ENCODE assay signal across 15 cellular contexts in the genomic region with DNA sequence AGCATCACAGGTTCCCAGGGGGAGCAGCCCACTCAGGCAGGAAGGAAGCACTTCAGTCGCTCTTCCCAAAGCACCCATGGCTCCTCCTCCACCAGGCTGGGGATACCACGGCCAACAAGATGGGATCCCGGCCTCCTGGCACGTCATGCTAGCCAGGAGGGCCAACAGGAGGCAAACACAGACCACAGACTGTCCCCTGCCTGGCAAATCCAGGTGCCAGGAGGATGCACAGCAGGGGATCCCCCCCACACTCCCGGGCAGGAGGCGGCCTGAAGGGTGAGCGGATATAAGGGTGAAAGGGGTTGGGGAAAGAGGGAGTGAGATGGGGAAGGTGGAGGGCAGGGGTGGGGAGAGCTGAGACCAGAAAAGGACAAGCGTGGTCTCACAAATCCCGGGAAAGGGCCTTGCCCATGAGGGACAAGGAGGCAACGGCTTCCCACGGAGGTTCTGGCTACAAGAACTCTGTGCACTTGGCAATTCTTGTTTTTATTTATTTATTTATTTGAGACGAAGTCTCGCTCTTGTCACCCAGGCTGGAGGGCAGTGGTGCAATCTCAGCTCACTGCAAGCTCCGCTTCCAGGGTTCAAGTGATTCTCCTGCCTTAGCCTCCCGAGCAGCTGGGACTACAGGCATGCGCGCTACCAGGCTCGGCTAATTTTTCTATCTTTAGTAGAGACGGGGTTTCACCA. TPM values are rescaled to one million over a fixed set of nuclear protein-coding genes. Genes with fewer than 3 reads are reported as not detected.
DNase-seq lines count a peak whose midpoint lies in the region; ATAC-seq, FAIRE-seq and TF ChIP-seq lines count a peak whose summit lies in the region.
"Had no signal": no experiment of that assay in that cellular context is flagged by ENCODE, and none has a peak within 500 bp of the region (broad histone marks: within the 10 kb centered on the region; RNA-seq: fewer than 3 reads in every experiment).

No MANE protein-coding gene starts in this region.

- peaks cover 100% of the 10 kb centered on the region for H3K79me2 ChIP-seq in endothelial cell of umbilical vein (ENCODE audit: control insufficient read depth, insufficient read depth, low read length)

- no peaks in the 10 kb centered on the region for H3K9me3 Mint-ChIP-seq in nephron
- H3K9me3 Mint-ChIP-seq: activated naive CD8-positive, alpha-beta T cell treated with anti-CD3 and anti-CD28 coated beads, Interleukin-2, amount 10 ng/mL, durations not matched to agents 7 days and 5 days had no signal

- H3K36me3 ChIP-seq in endothelial cell of umbilical vein (ENCODE audit: control insufficient read depth in 2 of 2, extremely low read depth in 1 of 2, insufficient read depth in 2 of 2, low read length in 2 of 2) (peaks cover 3 to 25% of the 10 kb centered on the region in 2 experiments), aorta (ENCODE audit: control insufficient read depth in 1 of 2, insufficient read depth in 2 of 2, low read length in 1 of 2) (no peaks in the 10 kb centered on the region)

- peaks cover 59% of the 10 kb centered on the region for H3K4me1 Mint-ChIP-seq in nephron

- no peak overlapping the region for H3K4me3 ChIP-seq in endothelial cell of umbilical vein (replicated peaks in 1 of 3; ENCODE audit: insufficient read depth in 1 of 3, low read depth in 1 of 3, low read length in 3 of 3)
- no peak overlapping the region for H3K4me3 ChIP-seq in aorta (ENCODE audit: low read length in 2 of 2)

- dilution Hi-C loops in endothelial cell of umbilical vein (cut with MboI; ENCODE audit: extremely low pct_ligation_motif_present, low sequenced_read_pairs), result no loop called here

- H3K9me3 ChIP-seq in endothelial cell of umbilical vein (replicated peaks; ENCODE audit: control insufficient read depth, insufficient read depth, low read length) (no peaks in the 10 kb centered on the region), aorta (ENCODE audit: control insufficient read depth, low read length) (no peaks in the 10 kb centered on the region)

- H3K27me3 ChIP-seq in endothelial cell of umbilical vein (ENCODE audit: control insufficient read depth in 2 of 2, insufficient read depth in 2 of 2, low read length in 2 of 2) (no peaks in the 10 kb centered on the region), aorta (ENCODE audit: control insufficient read depth in 1 of 2, insufficient read depth in 2 of 2, low read length in 1 of 2) (no peaks in the 10 kb centered on the region)

- peak overlapping the region; percentile 5 for H3K9ac ChIP-seq in endothelial cell of umbilical vein (replicated peaks; ENCODE audit: extremely low read depth, insufficient read depth, low read length)

- intact Hi-C loops in cardiac septum (cut with DNase I), result loop anchor here (2.0 to 10.0 kb wide), 2 partner anchors 188 to 410 kb away; no protein-coding TSS in a partner anchor
- intact Hi-C loops in Right ventricle myocardium superior (cut with DNase I), result loop anchor here (5.0 kb wide), 1 partner anchor 248 kb away; no protein-coding TSS in a partner anchor
- intact Hi-C loops in endothelial cell of umbilical vein (cut with micrococcal nuclease), result loop anchor here (10.0 kb wide), 1 partner anchor 390 kb away; a partner anchor contains a TSS
- intact Hi-C loops in aorta (cut with DNase I), result loop anchor here (5.0 kb wide), 2 partner anchors 188 to 248 kb away; no protein-coding TSS in a partner anchor

- H3K27ac ChIP-seq in endothelial cell of umbilical vein (ENCODE audit: insufficient read depth, low read depth, low read length) (peak overlapping the region; percentile 74), aorta (ENCODE audit: low read depth in 1 of 2, low read length in 2 of 2) (peak overlapping the region in 1 of 2 donors; percentile 97)

- H3K27ac Mint-ChIP-seq in nephron, result peak overlapping the region; percentile 3 to 70 (median 17)
- H3K27ac Mint-ChIP-seq: activated naive CD8-positive, alpha-beta T cell treated with anti-CD3 and anti-CD28 coated beads, Interleukin-2, amount 10 ng/mL, durations not matched to agents 7 days and 5 days had no signal

- WGBS in aorta, 2 donors, result 14 to 15% methylated on average over 19 of the region's 19 CpGs

- no peaks in the 10 kb centered on the region for H3K9me1 ChIP-seq in endothelial cell of umbilical vein (replicated peaks; ENCODE audit: control insufficient read depth, extremely low read depth, insufficient read depth, low read length)

- CTCF ChIA-PET in endothelial cell of umbilical vein (lab: Charles Lee), result interaction anchor here (1.2 to 5.8 kb wide), 12 partner anchors 81 to 463 kb away, joined by 3 to 72 read pairs (median 15); a partner anchor contains a TSS

- FAIRE-seq in endothelial cell of umbilical vein (lab: Jason Lieb, UNC), result peak; percentile 4
- FAIRE-seq: urothelium cell line had no signal

- H3K36me3 Mint-ChIP-seq in nephron (ENCODE audit: low read depth), result no peaks in the 10 kb centered on the region
- H3K36me3 Mint-ChIP-seq: activated naive CD8-positive, alpha-beta T cell treated with anti-CD3 and anti-CD28 coated beads, Interleukin-2, amount 10 ng/mL, durations not matched to agents 7 days and 5 days had no signal

- TF ChIP-seq CTCF in endothelial cell of umbilical vein (IDR thresholded peaks at IDR 0.05; ENCODE audit: extremely low read depth in 1 of 2, insufficient read depth in 1 of 2, low read depth in 1 of 2, low read length in 2 of 2) (no peak), nephron (IDR thresholded peaks at IDR 0.05; ENCODE audit: unreplicated experiment in 3 of 3) (no peak), GM10266 (IDR thresholded peaks at IDR 0.05; ENCODE audit: control insufficient read depth, insufficient read depth, low read depth, missing control alignments) (no peak)

- H2AFZ ChIP-seq in endothelial cell of umbilical vein (ENCODE audit: low read depth, low read length), result no peak overlapping the region

- TF ChIP-seq POLR2A in endothelial cell of umbilical vein (IDR thresholded peaks at IDR 0.05; ENCODE audit: low read depth, low read length), result no peak

- H3K4me3 Mint-ChIP-seq in nephron, result peak overlapping the region in 1 of 3 experiments; percentile 35
- H3K4me3 Mint-ChIP-seq: activated naive CD8-positive, alpha-beta T cell treated with anti-CD3 and anti-CD28 coated beads, Interleukin-2, amount 10 ng/mL, durations not matched to agents 7 days and 5 days had no signal

- peak; percentile 63 for DNase-seq in cardiac septum (ENCODE audit: low spot score)
- no peak for DNase-seq in Right ventricle myocardium superior
- DNase-seq in endothelial cell of umbilical vein (ENCODE audit: low read depth, low spot score), result peak; percentile 42
- peak; percentile 64 to 74 for DNase-seq in aorta
- no peak for DNase-seq in NCI-H1105 treated with DMSO at 0.1 percent for 48 hours (lab: John Stamatoyannopoulos, UW)
- no peak for DNase-seq in amygdala (lab: John Stamatoyannopoulos, UW)
- DNase-seq in GM10266 (ENCODE audit: extremely low spot score), result no peak
- DNase-seq: activated naive CD8-positive, alpha-beta T cell treated with anti-CD3 and anti-CD28 coated beads, Interleukin-2, amount 10 ng/mL, durations not matched to agents 7 days and 5 days; AML-193; GDM1; Karpas-422; NCI-H2107 had no signal

- ATAC-seq in Right ventricle myocardium superior (ENCODE audit: poor library complexity), result no peak
- ATAC-seq in aorta (ENCODE audit: low FRiP score), result no peak
- ATAC-seq: sciatic nerve had no signal

- H3K27me3 Mint-ChIP-seq in nephron (ENCODE audit: low read depth), result peaks cover 16% of the 10 kb centered on the region

- H3K4me1 ChIP-seq in endothelial cell of umbilical vein (ENCODE audit: control insufficient read depth, extremely low read depth, insufficient read depth, low read length) (peaks cover 91% of the 10 kb centered on the region), aorta (ENCODE audit: control insufficient read depth in 1 of 2, insufficient read depth in 2 of 2, low read length in 2 of 2) (no peaks in the 10 kb centered on the region)

- BruUV-seq in endothelial cell of umbilical vein (replicated peaks; lab: Mats Ljungman, UMichigan), result no TSS peak

- peak overlapping the region; percentile 68 for H3K4me2 ChIP-seq in endothelial cell of umbilical vein (ENCODE audit: insufficient read depth, low read length)

- peaks cover 8% of the 10 kb centered on the region for H4K20me1 ChIP-seq in endothelial cell of umbilical vein (replicated peaks; ENCODE audit: control insufficient read depth, extremely low read depth, insufficient read depth, low read length)

- POLR2A ChIA-PET in endothelial cell of umbilical vein (lab: Charles Lee), result interaction anchor here (0.8 to 2.1 kb wide), 3 partner anchors 81 to 143 kb away, joined by 3 to 9 read pairs (median 7); no protein-coding TSS in a partner anchor

TF ChIP-seq in endothelial cell of umbilical vein, 7 proteins besides CTCF, POLR2A, EP300 and RAD21:
- TF ChIP-seq, protein P1, sequence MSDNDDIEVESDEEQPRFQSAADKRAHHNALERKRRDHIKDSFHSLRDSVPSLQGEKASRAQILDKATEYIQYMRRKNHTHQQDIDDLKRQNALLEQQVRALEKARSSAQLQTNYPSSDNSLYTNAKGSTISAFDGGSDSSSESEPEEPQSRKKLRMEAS (IDR thresholded peaks at IDR 0.05; ENCODE audit: insufficient read depth, insufficient read length), result no peak
- TF ChIP-seq FOS (IDR thresholded peaks at IDR 0.05; ENCODE audit: borderline replicate concordance, insufficient read depth, low read length) (no peak), POLR2AphosphoS5 (IDR thresholded peaks at IDR 0.05; ENCODE audit: insufficient read depth, low read depth, low read length) (no peak), EZH2 (IDR thresholded peaks at IDR 0.05; ENCODE audit: borderline replicate concordance, low read depth, low read length, severe bottlenecking) (no peak), GATA2 (IDR thresholded peaks at IDR 0.05; ENCODE audit: insufficient read depth, insufficient read length, low read depth, low read length) (no peak), JUN (IDR thresholded peaks at IDR 0.05; ENCODE audit: borderline replicate concordance, insufficient read depth, insufficient read length, low read depth) (no peak), MYC (IDR thresholded peaks at IDR 0.05; ENCODE audit: low read depth, low read length) (no peak)

RNA-seq across cellular contexts. Expression of a gene that starts 7.2 kb away (rescaled TPM):
- total RNA-seq in cardiac septum, result 31.7 TPM
- 24.3 TPM for total RNA-seq in Right ventricle myocardium superior
- total RNA-seq in endothelial cell of umbilical vein, result 119 and 121 TPM in 2 replicates
- polyA plus RNA-seq in endothelial cell of umbilical vein, result 60.9 and 65.2 TPM in 2 replicates
- polyA plus RNA-seq in endothelial cell of umbilical vein (2011; cell fraction: cytosol; rRNA removed), result 42.0 and 51.0 TPM in 2 replicates
- polyA plus RNA-seq in endothelial cell of umbilical vein (2011; cell fraction: nucleus; rRNA removed), result 71.1 and 99.1 TPM in 2 replicates
- polyA plus RNA-seq in endothelial cell of umbilical vein (2012), result 82.1 and 86.7 TPM in 2 replicates
- polyA minus RNA-seq in endothelial cell of umbilical vein, result 45.8 and 47.4 TPM in 2 replicates
- 3.8 TPM for polyA minus RNA-seq in endothelial cell of umbilical vein (2011; cell fraction: cytosol; rRNA and poly(A)+ RNA removed)
- 26.0 and 56.3 TPM in 2 replicates for polyA minus RNA-seq in endothelial cell of umbilical vein (2011; cell fraction: nucleus; rRNA and poly(A)+ RNA removed)
- 100 to 1,000 TPM; 110 to 222 TPM for total RNA-seq in aorta
- polyA plus RNA-seq in aorta, result 100 to 1,000 TPM; 136 to 146 TPM

Comparison
In these comparisons a context has a peak if more than half of its experiments do, and no peak if none do; other contexts are left out.
1. DNase-seq: peak in cardiac septum (single experiment), endothelial cell of umbilical vein (single experiment) and aorta (2 of 2); none in Right ventricle myocardium superior (single experiment), NCI-H1105 treated with DMSO at 0.1 percent for 48 hours (single experiment), amygdala (0 of 56) and GM10266 (single experiment).